Comparison of ENCODE assay signal across 11 cellular contexts in the genomic region with DNA sequence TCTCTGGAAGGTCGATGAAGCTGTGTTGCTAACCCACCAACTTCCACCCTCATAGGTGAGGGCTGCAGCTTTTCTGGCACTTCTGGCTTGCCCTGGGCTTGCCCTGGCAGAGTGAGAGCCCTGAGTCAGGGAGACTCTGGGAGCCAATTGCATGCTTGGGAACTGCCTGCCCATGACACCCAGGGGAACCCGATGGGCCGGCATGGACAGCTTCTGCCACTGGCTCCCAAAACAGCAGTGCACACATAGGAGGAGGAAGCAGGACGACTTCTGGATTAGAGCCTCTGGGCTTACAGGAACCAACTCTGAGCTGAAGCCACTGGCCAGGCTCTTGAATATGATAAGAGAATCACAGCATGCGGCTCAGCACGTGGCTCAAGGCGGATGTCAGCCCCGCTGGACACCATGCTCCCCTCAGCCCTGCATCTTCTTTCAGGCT.
DNase-seq lines count a peak whose midpoint lies in the region; ATAC-seq, FAIRE-seq and TF ChIP-seq lines count a peak whose summit lies in the region.
"Had no signal": no experiment of that assay in that cellular context is flagged by ENCODE, and none has a peak within 500 bp of the region (broad histone marks: within the 10 kb centered on the region; RNA-seq: fewer than 3 reads in every experiment).

No MANE protein-coding gene starts in this region.

- H3K27ac ChIP-seq in SK-N-SH (ENCODE audit: low read depth in 2 of 2, low read length in 1 of 2) (no peak overlapping the region; a peak in 1 of 4 replicates), kidney (ENCODE audit: low read depth in 2 of 2, low read length in 2 of 2) (no peak overlapping the region), tibial artery (no peak overlapping the region)
- H3K27ac ChIP-seq in naive thymus-derived CD4-positive, alpha-beta T cell (ENCODE audit: low read depth, low read length) = no peak overlapping the region

- CTCF ChIA-PET in SK-N-SH (lab: Yijun Ruan, JAX) = interaction anchor here (1.0 to 7.8 kb wide), 7 partner anchors 10 to 174 kb away, joined by 3 to 42 read pairs (median 4); no protein-coding TSS in a partner anchor
- CTCF ChIA-PET in naive thymus-derived CD4-positive, alpha-beta T cell (lab: Charles Lee) = no interaction called here

- no peak overlapping the region for H3K9ac ChIP-seq in SK-N-SH
- no peak overlapping the region for H3K9ac ChIP-seq in kidney (ENCODE audit: low read length in 2 of 2)

- H3K27me3 ChIP-seq in SK-N-SH (ENCODE audit: insufficient read depth) = peaks cover 9% of the 10 kb centered on the region; the same call in 1 of the 2 replicates
- no peaks in the 10 kb centered on the region for H3K27me3 ChIP-seq in tibial artery
- H3K27me3 ChIP-seq in naive thymus-derived CD4-positive, alpha-beta T cell (ENCODE audit: control insufficient read depth in 2 of 2, insufficient read depth in 2 of 2, low read length in 2 of 2) = no peaks in the 10 kb centered on the region

- no peak overlapping the region for H3K27ac Mint-ChIP-seq in naive thymus-derived CD4-positive, alpha-beta T cell
- H3K27ac Mint-ChIP-seq: activated naive CD8-positive, alpha-beta T cell treated with anti-CD3 and anti-CD28 coated beads, Interleukin-2, amount 50 U/mL, for 24 hours had no signal

- H3K4me1 ChIP-seq in SK-N-SH (ENCODE audit: control insufficient read depth in 1 of 2, insufficient read depth in 2 of 2, low read depth in 1 of 2, low read length in 1 of 2) = peaks cover 0 to 49% of the 10 kb centered on the region in 2 experiments; a peak in 1 of 4 replicates
- H3K4me1 ChIP-seq in kidney (ENCODE audit: control insufficient read depth in 1 of 2, insufficient read depth in 1 of 2, low read depth in 1 of 2, low read length in 2 of 2) = no peaks in the 10 kb centered on the region
- peaks cover 0 to 11% (median 0%) of the 10 kb centered on the region in 4 donors for H3K4me1 ChIP-seq in tibial artery
- H3K4me1 ChIP-seq in naive thymus-derived CD4-positive, alpha-beta T cell (ENCODE audit: control insufficient read depth in 2 of 2, insufficient read depth in 2 of 2, low read length in 2 of 2) = no peaks in the 10 kb centered on the region

- no peak overlapping the region for H3K4me3 Mint-ChIP-seq in naive thymus-derived CD4-positive, alpha-beta T cell
- H3K4me3 Mint-ChIP-seq: activated naive CD8-positive, alpha-beta T cell treated with anti-CD3 and anti-CD28 coated beads, Interleukin-2, amount 50 U/mL, for 24 hours had no signal

- no peak for TF ChIP-seq RAD21 in SK-N-SH (IDR thresholded peaks at IDR 0.05; ENCODE audit: low read length)

- peaks cover 0 to 7% (median 0%) of the 10 kb centered on the region in 5 donors for H3K27me3 Mint-ChIP-seq in naive thymus-derived CD4-positive, alpha-beta T cell

- H3F3A ChIP-seq in SK-N-SH (replicated peaks; ENCODE audit: insufficient read depth) = no peaks in the 10 kb centered on the region

- WGBS in SK-N-SH (ENCODE audit: low lambda C conversion rate) = 82% methylated on average over 5 of the region's 8 CpGs

- no peaks in the 10 kb centered on the region for H3K9me2 ChIP-seq in SK-N-SH

- no peak for TF ChIP-seq EP300 in SK-N-SH (IDR thresholded peaks at IDR 0.05; ENCODE audit: borderline replicate concordance in 1 of 2, low read depth in 1 of 2, low read length in 1 of 2)

- H3K4me1 Mint-ChIP-seq in naive thymus-derived CD4-positive, alpha-beta T cell = no peaks in the 10 kb centered on the region
- H3K4me1 Mint-ChIP-seq: activated naive CD8-positive, alpha-beta T cell treated with anti-CD3 and anti-CD28 coated beads, Interleukin-2, amount 50 U/mL, for 24 hours had no signal

- no peak overlapping the region for H2AFZ ChIP-seq in SK-N-SH (ENCODE audit: low read depth)

- no peaks in the 10 kb centered on the region for H3K9me3 ChIP-seq in SK-N-SH
- no peaks in the 10 kb centered on the region for H3K9me3 ChIP-seq in kidney (ENCODE audit: control insufficient read depth in 1 of 2, low read length in 2 of 2)
- H3K9me3 ChIP-seq in tibial artery = no peaks in the 10 kb centered on the region
- no peaks in the 10 kb centered on the region for H3K9me3 ChIP-seq in naive thymus-derived CD4-positive, alpha-beta T cell (ENCODE audit: control insufficient read depth in 2 of 3, low read length in 3 of 3)

- H3K4me3 ChIP-seq in SK-N-SH (ENCODE audit: low read depth in 2 of 2, low read length in 1 of 2) (no peak overlapping the region), choroid plexus epithelial cell (ENCODE audit: low read depth, low read length) (no peak overlapping the region), kidney (ENCODE audit: low read length in 2 of 2) (no peak overlapping the region), tibial artery (no peak overlapping the region)
- no peak overlapping the region for H3K4me3 ChIP-seq in naive thymus-derived CD4-positive, alpha-beta T cell (ENCODE audit: low read length)

- no peak for TF ChIP-seq CTCF in SK-N-SH (IDR thresholded peaks at IDR 0.05)
- TF ChIP-seq CTCF in choroid plexus epithelial cell (conservative IDR thresholded peaks at IDR 0.05; ENCODE audit: low read depth, low read length) = no peak
- no peak for TF ChIP-seq CTCF in kidney (IDR thresholded peaks at IDR 0.05; ENCODE audit: borderline replicate concordance, extremely low read depth, insufficient read depth)
- TF ChIP-seq CTCF in tibial artery (IDR thresholded peaks at IDR 0.05) = no peak

- no peaks in the 10 kb centered on the region for H3K79me2 ChIP-seq in SK-N-SH (ENCODE audit: insufficient read depth)

- H3K36me3 ChIP-seq in SK-N-SH (replicated peaks in 1 of 2; ENCODE audit: control insufficient read depth in 1 of 2, insufficient read depth in 2 of 2, low read length in 1 of 2) = no peaks in the 10 kb centered on the region
- H3K36me3 ChIP-seq in kidney (ENCODE audit: control insufficient read depth in 1 of 2, insufficient read depth in 2 of 2, low read length in 2 of 2) = no peaks in the 10 kb centered on the region
- H3K36me3 ChIP-seq in tibial artery = no peaks in the 10 kb centered on the region
- no peaks in the 10 kb centered on the region for H3K36me3 ChIP-seq in naive thymus-derived CD4-positive, alpha-beta T cell (ENCODE audit: control insufficient read depth in 2 of 3, insufficient read depth in 3 of 3, low read length in 3 of 3)

- ATAC-seq in SK-N-SH treated with all-trans-retinoic acid at 6 μM for 48 hours (no peak), HG03460 (IDR thresholded peaks at IDR 0.05; ENCODE audit: unreplicated experiment) (no peak), GM21619 (IDR thresholded peaks at IDR 0.05; ENCODE audit: unreplicated experiment) (no peak)
- ATAC-seq in naive thymus-derived CD4-positive, alpha-beta T cell = no peak
- ATAC-seq: activated naive CD8-positive, alpha-beta T cell treated with anti-CD3 and anti-CD28 coated beads, Interleukin-2, amount 50 U/mL, for 24 hours had no signal

- peak; percentile 41 for DNase-seq in SK-N-SH
- peak; percentile 5 for DNase-seq in choroid plexus epithelial cell (ENCODE audit: low read depth)
- DNase-seq in kidney = peak; percentile 52
- DNase-seq in tibial artery = peak; percentile 19 to 55
- DNase-seq in naive thymus-derived CD4-positive, alpha-beta T cell = no peak
- DNase-seq: activated naive CD8-positive, alpha-beta T cell treated with anti-CD3 and anti-CD28 coated beads, Interleukin-2, amount 50 U/mL, for 24 hours; NCI-H1694 treated with DMSO at 0.1 percent for 48 hours; SHP77 treated with DMSO at 0.1 percent for 48 hours had no signal

- no peaks in the 10 kb centered on the region for H3K9me3 Mint-ChIP-seq in naive thymus-derived CD4-positive, alpha-beta T cell
- H3K9me3 Mint-ChIP-seq: activated naive CD8-positive, alpha-beta T cell treated with anti-CD3 and anti-CD28 coated beads, Interleukin-2, amount 50 U/mL, for 24 hours had no signal

- H3K4me2 ChIP-seq in SK-N-SH = no peak overlapping the region

- no peak for FAIRE-seq in kidney (lab: Jason Lieb, UNC)

- POLR2A ChIA-PET in SK-N-SH (lab: Yijun Ruan, JAX) = interaction anchor here (0.8 to 1.0 kb wide), 2 partner anchors 10 to 117 kb away, joined by 3 to 4 read pairs; no protein-coding TSS in a partner anchor
- POLR2A ChIA-PET in naive thymus-derived CD4-positive, alpha-beta T cell (lab: Charles Lee) = no interaction called here

- H3K36me3 Mint-ChIP-seq in naive thymus-derived CD4-positive, alpha-beta T cell = no peaks in the 10 kb centered on the region

- intact Hi-C loops in kidney (cut with DNase I) = no loop called here
- intact Hi-C loops in tibial artery (cut with DNase I; ENCODE audit: low total_unique reads) = no loop called here
- intact Hi-C loops in naive thymus-derived CD4-positive, alpha-beta T cell (cut with micrococcal nuclease) = no loop called here

- H4K20me1 ChIP-seq in SK-N-SH (ENCODE audit: insufficient read depth) = no peaks in the 10 kb centered on the region

TF ChIP-seq in SK-N-SH, 30 proteins besides CTCF, POLR2A, EP300 and RAD21 (continues in another document):
- TF ChIP-seq TCF12 (IDR thresholded peaks at IDR 0.05) = no peak
- no peak for TF ChIP-seq EZH2phosphoT487 (IDR thresholded peaks at IDR 0.05; ENCODE audit: borderline replicate concordance, low read depth)
- no peak for TF ChIP-seq RCOR1 (IDR thresholded peaks at IDR 0.05; ENCODE audit: low read length)
- TF ChIP-seq CHD2 (IDR thresholded peaks at IDR 0.05; ENCODE audit: low read length, partially characterized antibody) = no peak
- no peak for TF ChIP-seq TAF1 (IDR thresholded peaks at IDR 0.05; ENCODE audit: borderline replicate concordance, low read depth, low read length)
- TF ChIP-seq MXI1 (IDR thresholded peaks at IDR 0.05; ENCODE audit: low read depth, low read length) = no peak
- TF ChIP-seq FOXJ3 (CRISPR knock-in tag; IDR thresholded peaks at IDR 0.05) = no peak
- TF ChIP-seq, protein P1, sequence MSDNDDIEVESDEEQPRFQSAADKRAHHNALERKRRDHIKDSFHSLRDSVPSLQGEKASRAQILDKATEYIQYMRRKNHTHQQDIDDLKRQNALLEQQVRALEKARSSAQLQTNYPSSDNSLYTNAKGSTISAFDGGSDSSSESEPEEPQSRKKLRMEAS (IDR thresholded peaks at IDR 0.05; ENCODE audit: low read depth) = no peak

TF ChIP-seq in SK-N-SH treated with all-trans-retinoic acid at 6 μM for 48 hours, 23 proteins besides CTCF, POLR2A, EP300 and RAD21 (continues in another document):
- TF ChIP-seq ZNF8 (CRISPR knock-in tag; IDR thresholded peaks at IDR 0.05) (no peak), RARB (CRISPR knock-in tag; IDR thresholded peaks at IDR 0.05) (no peak)

Comparison
In these comparisons a context has a peak if more than half of its experiments do, and no peak if none do; other contexts are left out.
1. DNase-seq: peak in SK-N-SH (single experiment), choroid plexus epithelial cell (single experiment), kidney (single experiment) and tibial artery (2 of 2); none in naive thymus-derived CD4-positive, alpha-beta T cell (0 of 9).